Comparison of ENCODE assay signal across 9 cellular contexts in genomic region chr19:48102870-48103751, GRCh38. TPM values are rescaled to one million over a fixed set of nuclear protein-coding genes. Genes with fewer than 3 reads are reported as not detected.
A peak's percentile ranks its signal among the peaks of the same experiment; 100 is the strongest.
DNase-seq lines count a peak whose midpoint lies in the region; ATAC-seq and TF ChIP-seq lines count a peak whose summit lies in the region.
"Had no signal": no experiment of that assay in that cellular context is flagged by ENCODE, and none has a peak within 500 bp of the region (broad histone marks: within the 10 kb centered on the region; RNA-seq: fewer than 3 reads in every experiment).

No MANE protein-coding gene starts in this region.

- H3K4me3 Mint-ChIP-seq in WTC11 = peak overlapping the region; percentile 56
- H3K4me3 Mint-ChIP-seq: activated naive CD8-positive, alpha-beta T cell treated with anti-CD3 and anti-CD28 coated beads, Interleukin-2, amount 10 ng/mL, durations not matched to agents 7 days and 5 days had no signal

- H3K27me3 Mint-ChIP-seq in WTC11 (ENCODE audit: low read depth) = peaks cover 6% of the 10 kb centered on the region; the same call in 1 of the 2 replicates
- H3K27me3 Mint-ChIP-seq: activated naive CD8-positive, alpha-beta T cell treated with anti-CD3 and anti-CD28 coated beads, Interleukin-2, amount 10 ng/mL, durations not matched to agents 7 days and 5 days had no signal

- ATAC-seq in WTC11 = peak; percentile 78
- ATAC-seq in GM18867 (IDR thresholded peaks at IDR 0.05; ENCODE audit: unreplicated experiment) = no peak
- no peak for ATAC-seq in HG03135 (IDR thresholded peaks at IDR 0.05; ENCODE audit: unreplicated experiment)

- H3K4me1 Mint-ChIP-seq in WTC11 = no peaks in the 10 kb centered on the region

- POLR2A ChIA-PET in WTC11 (lab: Charles Lee) = interaction anchor here (0.6 kb wide), 1 partner anchor 826 kb away, joined by 4 read pairs; no protein-coding TSS in a partner anchor

- H3K4me3 ChIP-seq in fibroblast of the aortic adventitia (ENCODE audit: low read depth, low read length) = no peak overlapping the region

- DNase-seq in activated T-cell treated with anti-CD3 and anti-CD28 coated beads for 1 hour (ENCODE audit: low read depth) (peak; percentile 14), MV-4-11 (lab: John Stamatoyannopoulos, UW) (peak; percentile 45), WTC11 (ENCODE audit: low spot score) (peak; percentile 69), fibroblast of the aortic adventitia (ENCODE audit: low read depth) (peak; percentile 63)
- DNase-seq in activated T-cell treated with anti-CD3 and anti-CD28 coated beads, Interleukin-2, amount 50 U/mL, for 1 hour = no peak
- DNase-seq in stimulated activated CD4-positive, alpha-beta T cell treated with anti-CD3 and anti-CD28 coated beads, Interleukin-4, amount 100 ng/mL, for 24 hours = peak; percentile 42
- DNase-seq: activated naive CD8-positive, alpha-beta T cell treated with anti-CD3 and anti-CD28 coated beads, Interleukin-2, amount 10 ng/mL, durations not matched to agents 7 days and 5 days had no signal

- TF ChIP-seq CTCF in WTC11 (IDR thresholded peaks at IDR 0.05) = peak; percentile 91
- TF ChIP-seq CTCF in fibroblast of the aortic adventitia (IDR thresholded peaks at IDR 0.05; ENCODE audit: insufficient read depth, low read length) = peak; percentile 70

- H3K36me3 Mint-ChIP-seq in WTC11 = no peaks in the 10 kb centered on the region
- H3K36me3 Mint-ChIP-seq: activated naive CD8-positive, alpha-beta T cell treated with anti-CD3 and anti-CD28 coated beads, Interleukin-2, amount 10 ng/mL, durations not matched to agents 7 days and 5 days had no signal

- CTCF ChIA-PET in WTC11 (lab: Charles Lee) = interaction anchor here (0.7 to 3.2 kb wide), 6 partner anchors 10 to 164 kb away, joined by 3 to 19 read pairs (median 4); no protein-coding TSS in a partner anchor

- peaks cover 5% of the 10 kb centered on the region for H3K9me3 Mint-ChIP-seq in WTC11
- H3K9me3 Mint-ChIP-seq: activated naive CD8-positive, alpha-beta T cell treated with anti-CD3 and anti-CD28 coated beads, Interleukin-2, amount 10 ng/mL, durations not matched to agents 7 days and 5 days had no signal

- H3K27ac Mint-ChIP-seq in WTC11 = no peak overlapping the region; the same call in 1 of the 2 replicates
- H3K27ac Mint-ChIP-seq: activated naive CD8-positive, alpha-beta T cell treated with anti-CD3 and anti-CD28 coated beads, Interleukin-2, amount 10 ng/mL, durations not matched to agents 7 days and 5 days had no signal

TF ChIP-seq in WTC11, 78 proteins besides CTCF, POLR2A, EP300 and RAD21:
- TF ChIP-seq MAX (CRISPR knock-in tag; IDR thresholded peaks at IDR 0.05) (0 out of 2 replicates have a peak, but pooled peaks have one; percentile 19), ZSCAN18 (CRISPR knock-in tag; IDR thresholded peaks at IDR 0.05) (no peak), SMAD4 (CRISPR knock-in tag; IDR thresholded peaks at IDR 0.05) (no peak), SMAD3 (CRISPR knock-in tag; IDR thresholded peaks at IDR 0.05; ENCODE audit: borderline replicate concordance) (no peak), ZNF121 (CRISPR knock-in tag; IDR thresholded peaks at IDR 0.05) (peak; percentile 93)

RNA-seq across cellular contexts. Expression of gene PLA2G4C, which starts 7.5 kb away (rescaled TPM):
- total RNA-seq in WTC11 (2021) (4.5 to 10.6 TPM (median 8.6 TPM) in 3 replicates), fibroblast of the aortic adventitia (ENCODE audit: low replicate concordance) (6.3 and 23.6 TPM in 2 replicates)

RNA-seq across cellular contexts. Expression of gene CABP5, which starts 59.2 kb away (rescaled TPM):
- total RNA-seq in WTC11 (2021) (not detected in 3 replicates), fibroblast of the aortic adventitia (ENCODE audit: low replicate concordance) (not detected in 2 replicates)
- total RNA-seq: activated naive CD8-positive, alpha-beta T cell treated with anti-CD3 and anti-CD28 coated beads, Interleukin-2, amount 10 ng/mL, durations not matched to agents 7 days and 5 days had no signal
